28 cellular contexts compared by ENCODE assay signal in genomic region chr14:25882899-25883298, GRCh38.
"Had no signal": no experiment of that assay in that cellular context is flagged by ENCODE, and none has a peak within 500 bp of the region (broad histone marks: within the 10 kb centered on the region; RNA-seq: fewer than 3 reads in every experiment).

No MANE protein-coding gene starts in this region.

- H3K36me3 ChIP-seq: colonic mucosa, esophagus muscularis mucosa, esophagus squamous epithelium, gastrocnemius medialis, gastroesophageal sphincter, heart left ventricle, heart right ventricle had no signal

- H3K27me3 ChIP-seq: colonic mucosa, dorsolateral prefrontal cortex, esophagus muscularis mucosa, esophagus squamous epithelium, foreskin keratinocyte, gastrocnemius medialis, gastroesophageal sphincter, heart left ventricle, heart right ventricle had no signal

- DNase-seq: colonic mucosa; cortex of kidney; dermis blood vessel endothelial cell; dorsolateral prefrontal cortex; effector CD4-positive, alpha-beta T cell; effector CD8-positive, alpha-beta T cell; effector memory CD4-positive, alpha-beta T cell; effector memory CD8-positive, alpha-beta T cell; endodermal cell; erythroblast; esophagus squamous epithelium; foreskin fibroblast; foreskin keratinocyte; foreskin melanocyte; gastrocnemius medialis; glutamatergic neuron; head of caudate nucleus; heart left ventricle; heart right ventricle had no signal

- H3K27ac ChIP-seq: colonic mucosa, coronary artery, dorsolateral prefrontal cortex, epithelial cell of prostate, esophagus muscularis mucosa, esophagus squamous epithelium, foreskin keratinocyte, gastrocnemius medialis, gastroesophageal sphincter, heart left ventricle, heart right ventricle had no signal

- H3K9me3 ChIP-seq: colonic mucosa, esophagus muscularis mucosa, esophagus squamous epithelium, gastrocnemius medialis, gastroesophageal sphincter, heart left ventricle, heart right ventricle had no signal

- H3K4me3 ChIP-seq: colonic mucosa, coronary artery, dorsolateral prefrontal cortex, esophagus muscularis mucosa, esophagus squamous epithelium, gastrocnemius medialis, gastroesophageal sphincter, heart left ventricle, heart right ventricle had no signal

- ATAC-seq: effector memory CD8-positive, alpha-beta T cell; esophagus mucosa; foreskin keratinocyte; gastrocnemius medialis; gastroesophageal sphincter; heart left ventricle; heart right ventricle had no signal

- FAIRE-seq: colon, endometrium, endothelial cell of umbilical vein, frontal cortex had no signal

- H3K4me1 ChIP-seq: colonic mucosa, esophagus muscularis mucosa, esophagus squamous epithelium, gastrocnemius medialis, gastroesophageal sphincter, heart left ventricle, heart right ventricle had no signal
